ENCODE assay signal across 8 cellular contexts in genomic region chr3:32432711-32433530, GRCh38.
DNase-seq lines count a peak whose midpoint lies in the region; ATAC-seq and TF ChIP-seq lines count a peak whose summit lies in the region.

No MANE protein-coding gene starts in this region.

- peak; percentile 27 for DNase-seq in GM03348 (ENCODE audit: low spot score)
- peak; percentile 70 for DNase-seq in NB4 (ENCODE audit: low read depth)
- DNase-seq in islet precursor cell, result peak; percentile 43
- DNase-seq in iPS-NIHi11 (ENCODE audit: low spot score), result no peak
- DNase-seq in DMS53 treated with DMSO at 0.1 percent for 48 hours (lab: John Stamatoyannopoulos, UW; ENCODE audit: unreplicated experiment), result no peak
- no peak for DNase-seq in cerebellar cortex (ENCODE audit: low spot score)

- TF ChIP-seq CTCF in NB4 (IDR thresholded peaks at IDR 0.05; ENCODE audit: low read depth, low read length), result no peak

- H3K4me3 ChIP-seq in NB4 (ENCODE audit: low read depth, low read length), result no peak overlapping the region

- no peak for TF ChIP-seq POLR2A in NB4 (IDR thresholded peaks at IDR 0.05; ENCODE audit: extremely low read depth, insufficient read length)

- ATAC-seq in GM21529 (IDR thresholded peaks at IDR 0.05; ENCODE audit: unreplicated experiment) (peak; percentile 52), SK-N-SH treated with all-trans-retinoic acid at 6 μM for 48 hours (no peak)

TF ChIP-seq in SK-N-SH treated with all-trans-retinoic acid at 6 μM for 48 hours, 23 proteins besides CTCF, POLR2A, EP300 and RAD21:
- TF ChIP-seq POU6F1 (CRISPR knock-in tag; IDR thresholded peaks at IDR 0.05; ENCODE audit: borderline replicate concordance, low read depth) (no peak), ESRRG (CRISPR knock-in tag; IDR thresholded peaks at IDR 0.05) (no peak), TSHZ2 (CRISPR knock-in tag; IDR thresholded peaks at IDR 0.05) (no peak), ZC3H10 (CRISPR knock-in tag; IDR thresholded peaks at IDR 0.05) (no peak), ARNTL (CRISPR knock-in tag; IDR thresholded peaks at IDR 0.05; ENCODE audit: borderline replicate concordance, low read depth) (no peak), BACH2 (CRISPR knock-in tag; IDR thresholded peaks at IDR 0.05; ENCODE audit: borderline replicate concordance) (no peak), ZNF565 (CRISPR knock-in tag; conservative IDR thresholded peaks at IDR 0.05; ENCODE audit: low read depth) (no peak), TOX (CRISPR knock-in tag; IDR thresholded peaks at IDR 0.05; ENCODE audit: borderline replicate concordance) (no peak), PATZ1 (CRISPR knock-in tag; IDR thresholded peaks at IDR 0.05; ENCODE audit: borderline replicate concordance) (no peak), ZFP3 (CRISPR knock-in tag; IDR thresholded peaks at IDR 0.05) (no peak), CSRNP3 (CRISPR knock-in tag; IDR thresholded peaks at IDR 0.05) (no peak), ZNF70 (CRISPR knock-in tag; IDR thresholded peaks at IDR 0.05) (no peak), PPARA (CRISPR knock-in tag; IDR thresholded peaks at IDR 0.05; ENCODE audit: borderline replicate concordance) (no peak), ZFP30 (CRISPR knock-in tag; IDR thresholded peaks at IDR 0.05) (no peak)

Comparison
In these comparisons a context has a peak if more than half of its experiments do, and no peak if none do; other contexts are left out.
1. DNase-seq: peak in GM03348 (single experiment), NB4 (single experiment) and islet precursor cell (single experiment); none in iPS-NIHi11 (single experiment), DMS53 treated with DMSO at 0.1 percent for 48 hours (single experiment) and cerebellar cortex (single experiment).